12 cellular contexts compared by ENCODE assay signal in the genomic region with DNA sequence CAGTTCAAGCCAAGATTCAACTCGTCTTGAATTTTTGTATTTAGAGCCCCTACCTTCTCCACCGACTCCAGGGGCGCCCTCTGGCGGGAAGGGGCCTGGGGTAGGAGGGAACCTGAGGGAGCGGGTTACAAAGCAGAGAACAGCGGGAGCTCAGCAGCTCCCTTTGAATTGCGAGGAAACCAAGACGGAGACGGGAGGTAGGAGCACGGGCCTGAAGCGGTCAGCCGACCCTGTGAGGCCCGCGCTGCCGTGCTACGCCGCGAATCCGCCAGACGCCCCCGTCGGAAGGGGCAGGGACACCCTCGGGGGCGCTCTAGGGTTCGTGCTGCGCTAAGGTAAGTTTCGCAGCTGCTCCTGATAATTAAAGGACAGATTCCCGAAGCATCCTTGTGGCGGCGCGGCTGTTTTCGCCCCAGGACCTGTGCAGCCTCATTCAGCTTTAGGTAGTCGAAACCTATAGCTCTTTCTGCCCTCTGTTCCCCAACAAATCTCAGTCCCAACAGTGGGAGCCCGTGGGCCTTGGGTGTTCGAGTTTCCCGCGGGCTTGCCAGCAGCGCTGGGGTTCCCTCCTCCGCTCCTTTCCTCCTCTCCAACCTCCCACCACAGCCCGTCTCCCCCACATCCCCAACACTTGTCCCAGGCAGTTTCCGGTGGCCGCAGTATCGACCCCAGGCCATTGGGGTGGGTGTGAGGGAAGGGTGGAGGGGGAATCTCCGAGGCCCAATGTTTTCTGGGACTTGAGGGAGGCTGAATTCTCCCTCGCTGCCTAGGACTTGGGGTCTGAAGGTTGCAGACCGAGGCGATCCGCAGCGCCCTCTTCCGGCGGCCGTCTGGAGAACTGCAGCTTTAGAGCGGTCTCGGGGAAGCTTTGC. TPM values are rescaled to one million over a fixed set of nuclear protein-coding genes. Genes with fewer than 3 reads are reported as not detected.
DNase-seq lines count a peak whose midpoint lies in the region; ATAC-seq and TF ChIP-seq lines count a peak whose summit lies in the region.
"Had no signal": no experiment of that assay in that cellular context is flagged by ENCODE, and none has a peak within 500 bp of the region (broad histone marks: within the 10 kb centered on the region; RNA-seq: fewer than 3 reads in every experiment).

No MANE protein-coding gene starts in this region.

- H3K9me3 ChIP-seq in cardiac muscle cell (ENCODE audit: low read depth) (no peaks in the 10 kb centered on the region), iPS-18c (ENCODE audit: control insufficient read depth, insufficient read depth, low read length) (no peaks in the 10 kb centered on the region), upper lobe of right lung (no peaks in the 10 kb centered on the region)

- peak; percentile 35 to 85 for DNase-seq in cardiac muscle cell (ENCODE audit: low read depth in 1 of 2, low spot score in 1 of 2)
- DNase-seq in cardiac septum (ENCODE audit: low spot score) = no peak
- DNase-seq in SK-MEL-5 (ENCODE audit: low read depth, low spot score) = peak; percentile 71
- DNase-seq in upper lobe of right lung = peak; percentile 90
- DNase-seq in SKM-1 (lab: John Stamatoyannopoulos, UW; ENCODE audit: unreplicated experiment) = no peak
- DNase-seq: GDM1; naive thymus-derived CD8-positive, alpha-beta T cell had no signal

- H3K27ac ChIP-seq in cardiac muscle cell (no peak overlapping the region), upper lobe of right lung (peak overlapping the region; percentile 60)

- H3K36me3 ChIP-seq in cardiac muscle cell (no peaks in the 10 kb centered on the region), upper lobe of right lung (no peaks in the 10 kb centered on the region)

- H3K4me1 ChIP-seq in cardiac muscle cell (ENCODE audit: low read depth) (peaks cover under 1% of the 10 kb centered on the region), upper lobe of right lung (peaks cover 14% of the 10 kb centered on the region)

- H3K4me3 ChIP-seq in cardiac muscle cell = no peak overlapping the region
- H3K4me3 ChIP-seq in iPS-18c (ENCODE audit: insufficient read depth, low read depth, low read length) = peak overlapping the region; percentile 21; the same call in 1 of the 2 replicates
- H3K4me3 ChIP-seq in upper lobe of right lung = peak overlapping the region; percentile 37

- TF ChIP-seq CTCF in cardiac muscle cell (IDR thresholded peaks at IDR 0.05; ENCODE audit: low read depth, low read length) (peak; percentile 48), upper lobe of right lung (IDR thresholded peaks at IDR 0.05) (peak; percentile 49)

- intact Hi-C loops in cardiac septum (cut with DNase I) (no loop called here), upper lobe of right lung (cut with DNase I) (no loop called here)

- ATAC-seq in upper lobe of right lung = peak; percentile 67
- ATAC-seq in HG02571 (IDR thresholded peaks at IDR 0.05; ENCODE audit: unreplicated experiment) = no peak
- no peak for ATAC-seq in HG03108 (IDR thresholded peaks at IDR 0.05; ENCODE audit: unreplicated experiment)
- ATAC-seq: naive thymus-derived CD8-positive, alpha-beta T cell had no signal

- peaks cover 100% of the 10 kb centered on the region for H3K27me3 ChIP-seq in cardiac muscle cell
- peaks cover 69% of the 10 kb centered on the region for H3K27me3 ChIP-seq in upper lobe of right lung

- in situ Hi-C loops in SK-MEL-5 (cut with HindIII; ENCODE audit: low pct_unique_long_range_greater_than_20kb, low sequenced_read_pairs) = no loop called here

RNA-seq across cellular contexts. Expression of gene NKX2-1, which starts 5.1 kb away (rescaled TPM):
- total RNA-seq in cardiac muscle cell (not detected in 2 replicates), cardiac septum (not detected), upper lobe of right lung (177 TPM)
- 0.11 TPM in 1 of 2 replicates, not detected in the other for polyA plus RNA-seq in cardiac muscle cell
- not detected in 2 replicates for total RNA-seq in SK-MEL-5 (2014; rRNA removed; shearing (Covaris generic))
- not detected in 2 replicates for polyA plus RNA-seq in SK-MEL-5 (2015; cell fraction: cytosol; rRNA removed)
- not detected in 2 replicates for polyA plus RNA-seq in SK-MEL-5 (2015; cell fraction: nucleus; rRNA removed)
- total RNA-seq: naive thymus-derived CD8-positive, alpha-beta T cell; urinary bladder had no signal
- polyA plus RNA-seq: naive thymus-derived CD8-positive, alpha-beta T cell; urinary bladder had no signal

RNA-seq across cellular contexts. Expression of gene NKX2-8, which starts 57.3 kb away (rescaled TPM):
- total RNA-seq in cardiac muscle cell = 1.1 TPM in 1 of 2 replicates, not detected in the other
- not detected in 2 replicates for polyA plus RNA-seq in cardiac muscle cell
- total RNA-seq in cardiac septum = not detected
- 0.27 and 0.50 TPM in 2 replicates for total RNA-seq in SK-MEL-5 (2014; rRNA removed; shearing (Covaris generic))
- polyA plus RNA-seq in SK-MEL-5 (2015; cell fraction: cytosol; rRNA removed) = 0.38 and 1.7 TPM in 2 replicates
- 0.79 and 1.1 TPM in 2 replicates for polyA plus RNA-seq in SK-MEL-5 (2015; cell fraction: nucleus; rRNA removed)
- total RNA-seq in upper lobe of right lung = 0.43 TPM
- total RNA-seq: M059J; naive thymus-derived CD8-positive, alpha-beta T cell; urinary bladder had no signal
- polyA plus RNA-seq: naive thymus-derived CD8-positive, alpha-beta T cell; urinary bladder had no signal

Comparison
In these comparisons a context has a peak if more than half of its experiments do, and no peak if none do; other contexts are left out.
1. DNase-seq: peak in cardiac muscle cell (2 of 2), SK-MEL-5 (single experiment) and upper lobe of right lung (single experiment); none in cardiac septum (single experiment) and SKM-1 (single experiment).
2. RNA of gene NKX2-1, which starts 5.1 kb away (total RNA-seq): 177 TPM in upper lobe of right lung (single experiment); not detected in cardiac muscle cell, not detected in cardiac septum (single experiment) and not detected in SK-MEL-5; every median in the first group is over 100 times any median in the second.